1 cellular context compared by ENCODE assay signal in genomic region chr10:71966046-71967004, GRCh38.
TF ChIP-seq lines count a peak whose summit lies in the region.

No MANE protein-coding gene starts in this region.

TF ChIP-seq in H1, 55 proteins besides CTCF, POLR2A, EP300 and RAD21 (continued from another document):
- no peak for TF ChIP-seq KDM5A (IDR thresholded peaks at IDR 0.05; ENCODE audit: low read length)
- no peak for TF ChIP-seq PHF8 (conservative IDR thresholded peaks at IDR 0.05; ENCODE audit: low read depth, low read length)
- TF ChIP-seq TAF1 (IDR thresholded peaks at IDR 0.05; ENCODE audit: low read depth, low read length) = no peak
